ENCODE assay signal across 1 cellular context in the genomic region with DNA sequence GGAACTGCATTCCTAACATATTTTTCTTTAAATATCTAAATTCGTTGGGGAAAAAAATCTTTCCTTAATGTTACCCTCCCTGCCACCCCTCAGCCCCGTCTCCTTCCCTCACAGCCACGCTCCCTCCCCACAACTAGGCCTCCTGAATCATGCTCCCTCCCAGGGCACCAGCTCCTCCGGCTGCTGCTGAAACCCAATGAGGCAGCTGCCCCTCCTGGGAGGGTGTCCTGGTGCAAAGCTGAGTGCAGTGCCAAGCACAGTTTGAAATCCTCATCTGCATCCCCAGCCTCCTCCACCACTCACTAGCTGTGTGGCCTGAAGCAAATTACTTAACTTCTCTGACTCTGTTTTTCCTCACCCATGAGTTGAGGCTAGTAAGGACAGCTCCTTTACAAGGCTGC.
A peak's percentile ranks its signal among the peaks of the same experiment; 100 is the strongest.
TF ChIP-seq lines count a peak whose summit lies in the region.

No MANE protein-coding gene starts in this region.

TF ChIP-seq in HEK293, 187 proteins besides CTCF, POLR2A, EP300 and RAD21 (continued from another document):
- TF ChIP-seq, protein P1, sequence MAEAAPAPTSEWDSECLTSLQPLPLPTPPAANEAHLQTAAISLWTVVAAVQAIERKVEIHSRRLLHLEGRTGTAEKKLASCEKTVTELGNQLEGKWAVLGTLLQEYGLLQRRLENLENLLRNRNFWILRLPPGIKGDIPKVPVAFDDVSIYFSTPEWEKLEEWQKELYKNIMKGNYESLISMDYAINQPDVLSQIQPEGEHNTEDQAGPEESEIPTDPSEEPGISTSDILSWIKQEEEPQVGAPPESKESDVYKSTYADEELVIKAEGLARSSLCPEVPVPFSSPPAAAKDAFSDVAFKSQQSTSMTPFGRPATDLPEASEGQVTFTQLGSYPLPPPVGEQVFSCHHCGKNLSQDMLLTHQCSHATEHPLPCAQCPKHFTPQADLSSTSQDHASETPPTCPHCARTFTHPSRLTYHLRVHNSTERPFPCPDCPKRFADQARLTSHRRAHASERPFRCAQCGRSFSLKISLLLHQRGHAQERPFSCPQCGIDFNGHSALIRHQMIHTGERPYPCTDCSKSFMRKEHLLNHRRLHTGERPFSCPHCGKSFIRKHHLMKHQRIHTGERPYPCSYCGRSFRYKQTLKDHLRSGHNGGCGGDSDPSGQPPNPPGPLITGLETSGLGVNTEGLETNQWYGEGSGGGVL (tag by site-specific recombination; IDR thresholded peaks at IDR 0.05) = peak; percentile 33; the same call in 1 of the 2 replicates
- no peak for TF ChIP-seq ZNF24 (tag by site-specific recombination; IDR thresholded peaks at IDR 0.05)
- TF ChIP-seq, protein P2, sequence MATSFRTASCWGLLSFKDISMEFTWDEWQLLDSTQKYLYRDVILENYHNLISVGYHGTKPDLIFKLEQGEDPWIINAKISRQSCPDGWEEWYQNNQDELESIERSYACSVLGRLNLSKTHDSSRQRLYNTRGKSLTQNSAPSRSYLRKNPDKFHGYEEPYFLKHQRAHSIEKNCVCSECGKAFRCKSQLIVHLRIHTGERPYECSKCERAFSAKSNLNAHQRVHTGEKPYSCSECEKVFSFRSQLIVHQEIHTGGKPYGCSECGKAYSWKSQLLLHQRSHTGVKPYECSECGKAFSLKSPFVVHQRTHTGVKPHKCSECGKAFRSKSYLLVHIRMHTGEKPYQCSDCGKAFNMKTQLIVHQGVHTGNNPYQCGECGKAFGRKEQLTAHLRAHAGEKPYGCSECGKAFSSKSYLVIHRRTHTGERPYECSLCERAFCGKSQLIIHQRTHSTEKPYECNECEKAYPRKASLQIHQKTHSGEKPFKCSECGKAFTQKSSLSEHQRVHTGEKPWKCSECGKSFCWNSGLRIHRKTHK (tag by site-specific recombination; IDR thresholded peaks at IDR 0.05) = no peak
- TF ChIP-seq IKZF3 (tag by site-specific recombination; IDR thresholded peaks at IDR 0.05) = no peak
- no peak for TF ChIP-seq ZNF350 (tag by site-specific recombination; IDR thresholded peaks at IDR 0.05)
- TF ChIP-seq, protein P3, sequence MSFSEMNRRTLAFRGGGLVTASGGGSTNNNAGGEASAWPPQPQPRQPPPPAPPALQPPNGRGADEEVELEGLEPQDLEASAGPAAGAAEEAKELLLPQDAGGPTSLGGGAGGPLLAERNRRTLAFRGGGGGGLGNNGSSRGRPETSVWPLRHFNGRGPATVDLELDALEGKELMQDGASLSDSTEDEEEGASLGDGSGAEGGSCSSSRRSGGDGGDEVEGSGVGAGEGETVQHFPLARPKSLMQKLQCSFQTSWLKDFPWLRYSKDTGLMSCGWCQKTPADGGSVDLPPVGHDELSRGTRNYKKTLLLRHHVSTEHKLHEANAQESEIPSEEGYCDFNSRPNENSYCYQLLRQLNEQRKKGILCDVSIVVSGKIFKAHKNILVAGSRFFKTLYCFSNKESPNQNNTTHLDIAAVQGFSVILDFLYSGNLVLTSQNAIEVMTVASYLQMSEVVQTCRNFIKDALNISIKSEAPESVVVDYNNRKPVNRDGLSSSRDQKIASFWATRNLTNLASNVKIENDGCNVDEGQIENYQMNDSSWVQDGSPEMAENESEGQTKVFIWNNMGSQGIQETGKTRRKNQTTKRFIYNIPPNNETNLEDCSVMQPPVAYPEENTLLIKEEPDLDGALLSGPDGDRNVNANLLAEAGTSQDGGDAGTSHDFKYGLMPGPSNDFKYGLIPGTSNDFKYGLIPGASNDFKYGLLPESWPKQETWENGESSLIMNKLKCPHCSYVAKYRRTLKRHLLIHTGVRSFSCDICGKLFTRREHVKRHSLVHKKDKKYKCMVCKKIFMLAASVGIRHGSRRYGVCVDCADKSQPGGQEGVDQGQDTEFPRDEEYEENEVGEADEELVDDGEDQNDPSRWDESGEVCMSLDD (tag by site-specific recombination; IDR thresholded peaks at IDR 0.05) = no peak
- TF ChIP-seq ZIC2 (tag by site-specific recombination; IDR thresholded peaks at IDR 0.05) = 0 out of 2 replicates have a peak, but pooled peaks have one; percentile 31
- no peak for TF ChIP-seq FEZF1 (tag by site-specific recombination; IDR thresholded peaks at IDR 0.05)
- peak; percentile 66 for TF ChIP-seq ZNF768 (tag by site-specific recombination; IDR thresholded peaks at IDR 0.05)
- no peak for TF ChIP-seq REPIN1 (tag by site-specific recombination; IDR thresholded peaks at IDR 0.05; ENCODE audit: low read depth)
